ENCODE assay signal across 12 cellular contexts in genomic region chr12:9065607-9065856, GRCh38. TPM values are rescaled to one million over a fixed set of nuclear protein-coding genes. Genes with fewer than 3 reads are reported as not detected.
DNase-seq lines count a peak whose midpoint lies in the region; ATAC-seq and TF ChIP-seq lines count a peak whose summit lies in the region.
"Had no signal": no experiment of that assay in that cellular context is flagged by ENCODE, and none has a peak within 500 bp of the region (broad histone marks: within the 10 kb centered on the region; RNA-seq: fewer than 3 reads in every experiment).

No MANE protein-coding gene starts in this region.

- 93% methylated on average over 1 of the region's 1 CpG; no CpG with 5 or more reads in 1 of the 2 donors for WGBS in body of pancreas, 2 donors

- H3K9me3 ChIP-seq in body of pancreas (no peaks in the 10 kb centered on the region), gastrocnemius medialis (no peaks in the 10 kb centered on the region), Karpas-422 (ENCODE audit: low read length) (no peaks in the 10 kb centered on the region)

- H3K9ac ChIP-seq in Karpas-422 (ENCODE audit: low read length): no peak overlapping the region

- TF ChIP-seq CTCF in body of pancreas (IDR thresholded peaks at IDR 0.05) (no peak), kidney epithelial cell (IDR thresholded peaks at IDR 0.05; ENCODE audit: insufficient read depth, low read length, poor library complexity, severe bottlenecking) (no peak), gastrocnemius medialis (IDR thresholded peaks at IDR 0.05 in 4 of 5, conservative IDR thresholded peaks at IDR 0.05 in 1 of 5) (no peak)

- peak; percentile 8 for DNase-seq in ELF-1 (ENCODE audit: low read depth, low spot score)
- DNase-seq in body of pancreas: no peak
- no peak for DNase-seq in kidney epithelial cell (ENCODE audit: low read depth)
- no peak for DNase-seq in gastrocnemius medialis
- DNase-seq in LoVo (ENCODE audit: low spot score): no peak
- DNase-seq in activated CD4-positive, alpha-beta T cell treated with anti-CD3 and anti-CD28 coated beads, Interleukin-2, amount 50 U/mL, for 48 hours: no peak
- no peak for DNase-seq in Karpas-422
- DNase-seq: activated naive CD8-positive, alpha-beta T cell treated with anti-CD3 and anti-CD28 coated beads, Interleukin-2, amount 10 ng/mL, durations not matched to agents 7 days and 5 days; DMS153; NCI-H748 treated with DMSO at 0.1 percent for 48 hours; stimulated activated naive CD8-positive, alpha-beta T cell treated with anti-CD3 and anti-CD28 coated beads, Interleukin-15, Interleukin-2, amounts not matched to agents 100 U/mL and 50 U/mL, for 24 hours had no signal

- intact Hi-C loops in body of pancreas (cut with DNase I) (no loop called here), gastrocnemius medialis (cut with DNase I; ENCODE audit: low total_unique reads) (loop anchor here (5.0 kb wide), 1 partner anchor 368 kb away; the partner anchor contains the start of gene RIMKLB)

- no peak overlapping the region for H3K4me2 ChIP-seq in Karpas-422 (ENCODE audit: low read depth, low read length, poor library complexity, severe bottlenecking)

- no peak overlapping the region for H2AFZ ChIP-seq in Karpas-422 (ENCODE audit: low read length)

- in situ Hi-C loops in gastrocnemius medialis (cut with MboI; ENCODE audit: low sequenced_read_pairs in 4 of 4): loop anchor here in 1 of 4 donors (25.0 kb wide), 1 partner anchor 378 kb away; the partner anchor contains the start of gene RIMKLB

- H3K4me3 ChIP-seq in body of pancreas: peak overlapping the region; percentile 35 to 47
- H3K4me3 ChIP-seq in kidney epithelial cell (ENCODE audit: low read depth, low read length): peak overlapping the region; percentile 59
- H3K4me3 ChIP-seq in gastrocnemius medialis: peak overlapping the region in 3 of 4 donors; percentile 71 to 99 (median 94)
- H3K4me3 ChIP-seq in Karpas-422 (ENCODE audit: low read length): no peak overlapping the region

- H3K9me2 ChIP-seq in Karpas-422 (replicated peaks; ENCODE audit: insufficient read depth, low read length): no peaks in the 10 kb centered on the region

- no peak for ATAC-seq in body of pancreas
- no peak for ATAC-seq in gastrocnemius medialis
- no peak for ATAC-seq in HG03460 (IDR thresholded peaks at IDR 0.05; ENCODE audit: unreplicated experiment)

- TF ChIP-seq POLR2A in body of pancreas (IDR thresholded peaks at IDR 0.05) (no peak), gastrocnemius medialis (IDR thresholded peaks at IDR 0.05) (no peak)

- H4K20me1 ChIP-seq in Karpas-422 (ENCODE audit: insufficient read depth, low read depth, low read length): no peaks in the 10 kb centered on the region

- H3K4me1 ChIP-seq in body of pancreas (peaks cover 19% of the 10 kb centered on the region), gastrocnemius medialis (peaks cover 8 to 12% of the 10 kb centered on the region in 2 donors), Karpas-422 (ENCODE audit: low read length) (no peaks in the 10 kb centered on the region)

- peak overlapping the region; percentile 73 to 100 (median 99) for H3K27ac ChIP-seq in body of pancreas
- peak overlapping the region; percentile 87 to 98 (median 96) for H3K27ac ChIP-seq in gastrocnemius medialis
- H3K27ac ChIP-seq in Karpas-422 (ENCODE audit: low read length): no peak overlapping the region

- no peaks in the 10 kb centered on the region for H3K79me2 ChIP-seq in Karpas-422 (ENCODE audit: low read length)

- no peaks in the 10 kb centered on the region for H3K36me3 ChIP-seq in body of pancreas (replicated peaks in 1 of 2; ENCODE audit: insufficient read depth in 1 of 2, low read depth in 2 of 2)
- no peaks in the 10 kb centered on the region for H3K36me3 ChIP-seq in kidney epithelial cell (ENCODE audit: control insufficient read depth, insufficient read depth, low read length)
- H3K36me3 ChIP-seq in gastrocnemius medialis: peaks cover 0 to 28% of the 10 kb centered on the region in 2 donors
- no peaks in the 10 kb centered on the region for H3K36me3 ChIP-seq in Karpas-422 (ENCODE audit: insufficient read depth, low read length)

- no peaks in the 10 kb centered on the region for H3K27me3 ChIP-seq in body of pancreas
- no peaks in the 10 kb centered on the region for H3K27me3 ChIP-seq in kidney epithelial cell (ENCODE audit: control insufficient read depth, insufficient read depth, low read length)
- H3K27me3 ChIP-seq in gastrocnemius medialis: no peaks in the 10 kb centered on the region
- no peaks in the 10 kb centered on the region for H3K27me3 ChIP-seq in Karpas-422 (ENCODE audit: low read length)

RNA-seq across cellular contexts. Expression of gene A2M, which starts 50.2 kb away (rescaled TPM):
- total RNA-seq in body of pancreas: 100 to 1,000 TPM in 1 of 2 donors, 10 to 100 TPM in 1; 97.3 to 102 TPM
- 1.6 and 5.1 TPM in 2 replicates for total RNA-seq in kidney epithelial cell
- total RNA-seq in gastrocnemius medialis: 100 to 1,000 TPM in 3 of 4 donors, 10 to 100 TPM in 1; 77.1 to 135 (median 126) TPM
- total RNA-seq in Karpas-422 (2014; rRNA removed; shearing (Covaris generic); ENCODE audit: low replicate concordance): not detected in 2 replicates

Comparison
In these comparisons a context has a peak if more than half of its experiments do, and no peak if none do; other contexts are left out.
1. RNA of gene A2M, which starts 50.2 kb away (total RNA-seq): 77.1 to 135 TPM in gastrocnemius medialis and 97.3 to 102 TPM in body of pancreas; 1.6 to 5.1 TPM in kidney epithelial cell and not detected in Karpas-422; every median in the first group is over 10 times any median in the second.